8 cellular contexts compared by ENCODE assay signal in genomic region chr19:38663957-38664502, GRCh38. TPM values are rescaled to one million over a fixed set of nuclear protein-coding genes. Genes with fewer than 3 reads are reported as not detected.
DNase-seq lines count a peak whose midpoint lies in the region; ATAC-seq, FAIRE-seq and TF ChIP-seq lines count a peak whose summit lies in the region.

No MANE protein-coding gene starts in this region.

- H3K4me3 Mint-ChIP-seq in CD4-positive, CD25-positive, alpha-beta regulatory T cell: peak overlapping the region in 2 of 4 donors; percentile 43 to 77
- H3K4me3 Mint-ChIP-seq in T-cell: peak overlapping the region in 1 of 3 donors; percentile 27

- no peaks in the 10 kb centered on the region for H3K27me3 ChIP-seq in CD4-positive, CD25-positive, alpha-beta regulatory T cell (ENCODE audit: control insufficient read depth, insufficient read depth, low read length)
- H3K27me3 ChIP-seq in pancreas: no peaks in the 10 kb centered on the region

- no peak for ATAC-seq in CD4-positive, CD25-positive, alpha-beta regulatory T cell (ENCODE audit: low read depth in 2 of 2)
- ATAC-seq in T-cell (replicated peaks in 1 of 4) (peak in 2 of 4 experiments; percentile 42 to 71), pancreas (peak in 2 of 4 donors; percentile 8 to 24), GM21360 (IDR thresholded peaks at IDR 0.05; ENCODE audit: unreplicated experiment) (no peak), GM21529 (IDR thresholded peaks at IDR 0.05; ENCODE audit: unreplicated experiment) (no peak)

- FAIRE-seq in pancreas (lab: Jason Lieb, UNC): no peak

- H3K4me3 ChIP-seq in CD4-positive, CD25-positive, alpha-beta regulatory T cell (ENCODE audit: low read depth, low read length): peak overlapping the region; percentile 37
- H3K4me3 ChIP-seq in pancreas (peak overlapping the region in 1 of 4 donors; percentile 3), foreskin fibroblast (ENCODE audit: low read depth in 1 of 2, low read length in 2 of 2) (no peak overlapping the region)

- H3K36me3 Mint-ChIP-seq in CD4-positive, CD25-positive, alpha-beta regulatory T cell: peaks cover 17% of the 10 kb centered on the region
- H3K36me3 Mint-ChIP-seq in T-cell: peaks cover 15% of the 10 kb centered on the region

- H3K27ac ChIP-seq in CD4-positive, CD25-positive, alpha-beta regulatory T cell (ENCODE audit: insufficient read depth, low read length, poor library complexity, severe bottlenecking): peak overlapping the region; percentile 9
- peak overlapping the region; percentile 68 to 93 (median 80) for H3K27ac ChIP-seq in pancreas

- H3K9me3 Mint-ChIP-seq in CD4-positive, CD25-positive, alpha-beta regulatory T cell: peaks cover 0 to 1% (median 0%) of the 10 kb centered on the region in 7 donors
- H3K9me3 Mint-ChIP-seq in T-cell: no peaks in the 10 kb centered on the region

- intact Hi-C loops in pancreas (cut with DNase I): loop anchor here in 1 of 3 donors (10.0 kb wide), 1 partner anchor 51 kb away; no protein-coding TSS in a partner anchor

- peaks cover 3% of the 10 kb centered on the region for H3K36me3 ChIP-seq in CD4-positive, CD25-positive, alpha-beta regulatory T cell (ENCODE audit: control insufficient read depth, insufficient read depth, low read length)
- H3K36me3 ChIP-seq in pancreas: no peaks in the 10 kb centered on the region

- CTCF ChIA-PET in T-cell (lab: Charles Lee): interaction anchor here in 1 of 2 donors (0.6 to 1.4 kb wide), 3 partner anchors 11 to 30 kb away, joined by 3 to 4 read pairs (median 4); no protein-coding TSS in a partner anchor

- no peak for DNase-seq in CD4-positive, CD25-positive, alpha-beta regulatory T cell
- DNase-seq in T-cell: peak in 8 of 34 experiments; percentile 27 to 44 (median 34)
- peak; percentile 71 for DNase-seq in globus pallidus (ENCODE audit: low spot score)
- DNase-seq in pancreas: peak in 2 of 6 donors; percentile 39 to 63
- no peak for DNase-seq in CD1c-positive myeloid dendritic cell (ENCODE audit: extremely low spot score)
- DNase-seq in foreskin fibroblast: no peak

- WGBS in pancreas, 2 donors: 35 to 41% methylated on average over 19 of the region's 19 CpGs

- peaks cover 18 to 95% (median 66%) of the 10 kb centered on the region in 4 donors for H3K4me1 Mint-ChIP-seq in CD4-positive, CD25-positive, alpha-beta regulatory T cell
- peaks cover 70 to 89% (median 81%) of the 10 kb centered on the region in 3 donors for H3K4me1 Mint-ChIP-seq in T-cell

- TF ChIP-seq CTCF in pancreas (IDR thresholded peaks at IDR 0.05): no peak
- no peak for TF ChIP-seq CTCF in foreskin fibroblast (IDR thresholded peaks at IDR 0.05; ENCODE audit: low read depth, low read length)

- POLR2A ChIA-PET in T-cell (lab: Charles Lee): interaction anchor here in 1 of 2 donors (0.6 kb wide), 1 partner anchor 976 kb away, joined by 4 read pairs; no protein-coding TSS in a partner anchor

- peak overlapping the region in 2 of 3 donors; percentile 76 to 88 for H3K27ac Mint-ChIP-seq in CD4-positive, CD25-positive, alpha-beta regulatory T cell
- H3K27ac Mint-ChIP-seq in T-cell: peak overlapping the region; percentile 46 to 66

- no peaks in the 10 kb centered on the region for H3K27me3 Mint-ChIP-seq in CD4-positive, CD25-positive, alpha-beta regulatory T cell
- peaks cover 0 to 6% of the 10 kb centered on the region in 2 donors for H3K27me3 Mint-ChIP-seq in T-cell

- H3K4me1 ChIP-seq in CD4-positive, CD25-positive, alpha-beta regulatory T cell (ENCODE audit: control insufficient read depth, insufficient read depth, low read length, poor library complexity, severe bottlenecking): peaks cover 82% of the 10 kb centered on the region
- H3K4me1 ChIP-seq in pancreas: peaks cover 76 to 100% (median 84%) of the 10 kb centered on the region in 3 donors

- H3K9me3 ChIP-seq in CD4-positive, CD25-positive, alpha-beta regulatory T cell (ENCODE audit: control insufficient read depth in 2 of 2, low read length in 2 of 2): no peaks in the 10 kb centered on the region
- no peaks in the 10 kb centered on the region for H3K9me3 ChIP-seq in pancreas

RNA-seq across cellular contexts. Expression of gene ACTN4, which starts 16.6 kb away (rescaled TPM):
- 323 TPM for total RNA-seq in CD4-positive, CD25-positive, alpha-beta regulatory T cell
- polyA plus RNA-seq in CD4-positive, CD25-positive, alpha-beta regulatory T cell: 10 to 100 TPM; 11.2 to 22.2 (median 15.7) TPM
- total RNA-seq in T-cell (100 to 1,000 TPM in 4 of 5 donors, 10 to 100 TPM in 1; 100.0 to 201 (median 175) TPM), pancreas (100 to 1,000 TPM; 137 to 284 (median 189) TPM)
- polyA plus RNA-seq in pancreas: 100 to 1,000 TPM in 1 of 2 donors, 10 to 100 TPM in 1; 98.2 to 195 TPM

RNA-seq across cellular contexts. Expression of gene EIF3K, which starts 45.0 kb away (rescaled TPM):
- 319 TPM for total RNA-seq in CD4-positive, CD25-positive, alpha-beta regulatory T cell
- polyA plus RNA-seq in CD4-positive, CD25-positive, alpha-beta regulatory T cell: 100 to 1,000 TPM; 429 to 508 (median 476) TPM
- total RNA-seq in T-cell (100 to 1,000 TPM; 317 to 352 (median 319) TPM), pancreas (100 to 1,000 TPM in 5 of 6 donors, 10 to 100 TPM in 1; 93.5 to 140 (median 131) TPM)
- polyA plus RNA-seq in pancreas: 100 to 1,000 TPM; 107 to 162 TPM

RNA-seq across cellular contexts. Expression of gene MAP4K1, which starts 46.3 kb away (rescaled TPM):
- total RNA-seq in CD4-positive, CD25-positive, alpha-beta regulatory T cell: 310 TPM
- polyA plus RNA-seq in CD4-positive, CD25-positive, alpha-beta regulatory T cell: 100 to 1,000 TPM; 117 to 164 (median 140) TPM
- total RNA-seq in T-cell: 100 to 1,000 TPM; 243 to 417 (median 329) TPM
- total RNA-seq in pancreas: 1 to 10 TPM in 5 of 6 donors, under 1 TPM in 1; 0.79 to 3.8 (median 2.6) TPM
- polyA plus RNA-seq in pancreas: 10 to 100 TPM in 1 of 2 donors, 1 to 10 TPM in 1; 2.6 to 43.4 TPM

Comparison
In these comparisons a context has a peak if more than half of its experiments do, and no peak if none do; other contexts are left out.
1. RNA of gene MAP4K1, which starts 46.3 kb away (total RNA-seq): 243 to 417 TPM in T-cell and 310 TPM in CD4-positive, CD25-positive, alpha-beta regulatory T cell (single experiment); 0.79 to 3.8 TPM in pancreas; every median in the first group is over 10 times any median in the second.